In genomic region chr19:37692956-37693660, GRCh38 we compare ENCODE assay signal across 11 cellular contexts. TPM values are rescaled to one million over a fixed set of nuclear protein-coding genes. Genes with fewer than 3 reads are reported as not detected.
A peak's percentile ranks its signal among the peaks of the same experiment; 100 is the strongest.
DNase-seq lines count a peak whose midpoint lies in the region; ATAC-seq and TF ChIP-seq lines count a peak whose summit lies in the region.
"Had no signal": no experiment of that assay in that cellular context is flagged by ENCODE, and none has a peak within 500 bp of the region (broad histone marks: within the 10 kb centered on the region; RNA-seq: fewer than 3 reads in every experiment).

No MANE protein-coding gene starts in this region.

- intact Hi-C loops in transverse colon (cut with DNase I; ENCODE audit: low total_unique reads), result no loop called here

- DNase-seq in Ammon's horn (ENCODE audit: low spot score) (peak; percentile 74), caudate nucleus (lab: John Stamatoyannopoulos, UW) (peak in 35 of 61 donors; percentile 1 to 65 (median 16)), transverse colon (no peak), NCI-H748 treated with DMSO at 0.1 percent for 48 hours (lab: John Stamatoyannopoulos, UW) (no peak), NCI-H524 treated with DMSO at 0.1 percent for 48 hours (lab: John Stamatoyannopoulos, UW) (no peak)
- DNase-seq in naive thymus-derived CD8-positive, alpha-beta T cell, result no peak
- DNase-seq in activated effector memory CD4-positive, alpha-beta T cell treated with anti-CD3 and anti-CD28 coated beads, Interleukin-2, amount 50 U/mL, for 16 hours, result no peak
- DNase-seq: activated CD4-positive, alpha-beta T cell treated with anti-CD3 and anti-CD28 coated beads, Interleukin-2, amount 50 U/mL, for 4 hours; foreskin fibroblast; kidney glomerular epithelial cell had no signal

- H3K27ac ChIP-seq in caudate nucleus (ENCODE audit: low read depth, low read length) (no peak overlapping the region), transverse colon (no peak overlapping the region)

- H3K36me3 Mint-ChIP-seq in IgD-negative memory B cell, result peaks cover 4% of the 10 kb centered on the region
- H3K36me3 Mint-ChIP-seq in naive thymus-derived CD8-positive, alpha-beta T cell, result peaks cover 9 to 40% (median 26%) of the 10 kb centered on the region in 3 donors

- H3K4me3 ChIP-seq in transverse colon, result no peak overlapping the region

- peak overlapping the region in 1 of 3 donors; percentile 23 for H3K27ac Mint-ChIP-seq in IgD-negative memory B cell
- H3K27ac Mint-ChIP-seq in naive thymus-derived CD8-positive, alpha-beta T cell, result peak overlapping the region in 1 of 10 donors; percentile 60

- peaks cover 7 to 11% (median 8%) of the 10 kb centered on the region in 3 donors for H3K4me1 Mint-ChIP-seq in IgD-negative memory B cell
- H3K4me1 Mint-ChIP-seq in naive thymus-derived CD8-positive, alpha-beta T cell, result peaks cover 6 to 13% (median 12%) of the 10 kb centered on the region in 4 donors

- H3K4me1 ChIP-seq in transverse colon, result peaks cover 0 to 5% (median 0%) of the 10 kb centered on the region in 4 donors

- peaks cover 4 to 12% (median 6%) of the 10 kb centered on the region in 3 donors for H3K9me3 Mint-ChIP-seq in IgD-negative memory B cell
- H3K9me3 Mint-ChIP-seq in naive thymus-derived CD8-positive, alpha-beta T cell, result peaks cover 8 to 55% (median 18%) of the 10 kb centered on the region in 9 donors

- TF ChIP-seq CTCF in transverse colon (IDR thresholded peaks at IDR 0.05), result no peak

- H3K36me3 ChIP-seq in transverse colon, result peaks cover 0 to 5% (median 0%) of the 10 kb centered on the region in 4 donors

- no peaks in the 10 kb centered on the region for H3K27me3 Mint-ChIP-seq in IgD-negative memory B cell
- H3K27me3 Mint-ChIP-seq in naive thymus-derived CD8-positive, alpha-beta T cell, result no peaks in the 10 kb centered on the region

- no peaks in the 10 kb centered on the region for H3K27me3 ChIP-seq in transverse colon

- TF ChIP-seq EP300 in transverse colon (IDR thresholded peaks at IDR 0.05; ENCODE audit: low read depth), result no peak

- TF ChIP-seq POLR2A in transverse colon (IDR thresholded peaks at IDR 0.05), result no peak

- peak overlapping the region in 3 of 4 donors; percentile 16 to 96 (median 62) for H3K4me3 Mint-ChIP-seq in IgD-negative memory B cell
- H3K4me3 Mint-ChIP-seq in naive thymus-derived CD8-positive, alpha-beta T cell, result peak overlapping the region in 9 of 10 donors; percentile 9 to 90 (median 41)

- in situ Hi-C loops in transverse colon (cut with MboI; ENCODE audit: low pct_ligation_motif_present in 1 of 4, low pct_unique_long_range_greater_than_20kb in 1 of 4, low sequenced_read_pairs in 3 of 4), result no loop called here

- POLR2A ChIA-PET in naive thymus-derived CD8-positive, alpha-beta T cell (lab: Charles Lee), result interaction anchor here (1.0 to 1.8 kb wide), 4 partner anchors 38 to 225 kb away, joined by 3 to 13 read pairs (median 6); partner anchors contain the start of genes ZFP30, ZNF570 and ZNF573

- ATAC-seq in naive thymus-derived CD8-positive, alpha-beta T cell, result no peak

- 82 to 90% methylated on average over 2 to 11 of the region's 11 CpGs for WGBS in transverse colon (ENCODE audit: low coverage in 1 of 2), 2 donors

- peaks cover 0 to 2% of the 10 kb centered on the region in 2 donors for H3K9me3 ChIP-seq in transverse colon

RNA-seq across cellular contexts. Expression of gene ZNF607, which starts 26.5 kb away (rescaled TPM):
- polyA plus RNA-seq in IgD-negative memory B cell, result 6.7 TPM
- 10 to 100 TPM; 12.2 TPM for total RNA-seq in naive thymus-derived CD8-positive, alpha-beta T cell
- polyA plus RNA-seq in naive thymus-derived CD8-positive, alpha-beta T cell, result 1 to 10 TPM; 1.9 to 7.9 (median 3.7) TPM
- total RNA-seq in transverse colon, result 1 to 10 TPM in 3 of 4 donors, under 1 TPM in 1; 0.37 to 6.5 (median 2.8) TPM

RNA-seq across cellular contexts. Expression of gene ZFP30, which starts 37.8 kb away (rescaled TPM):
- 2.4 TPM for polyA plus RNA-seq in IgD-negative memory B cell
- total RNA-seq in naive thymus-derived CD8-positive, alpha-beta T cell, result 10 to 100 TPM; 16.8 to 22.0 TPM
- polyA plus RNA-seq in naive thymus-derived CD8-positive, alpha-beta T cell, result 1 to 10 TPM; 2.3 to 2.9 (median 2.7) TPM
- total RNA-seq in transverse colon, result 10 to 100 TPM in 2 of 4 donors, 1 to 10 TPM in 2; 3.6 to 28.4 (median 10.9) TPM

Comparison
In these comparisons a context has a peak if more than half of its experiments do, and no peak if none do; other contexts are left out.
1. DNase-seq: peak in Ammon's horn (single experiment) and caudate nucleus (35 of 61); none in naive thymus-derived CD8-positive, alpha-beta T cell (0 of 10), activated effector memory CD4-positive, alpha-beta T cell treated with anti-CD3 and anti-CD28 coated beads, Interleukin-2, amount 50 U/mL, for 16 hours (single experiment), transverse colon (single experiment), NCI-H748 treated with DMSO at 0.1 percent for 48 hours (single experiment) and NCI-H524 treated with DMSO at 0.1 percent for 48 hours (single experiment).